ENCODE assay signal across 8 cellular contexts in genomic region chr17:20155258-20156195, GRCh38.
DNase-seq lines count a peak whose midpoint lies in the region; ATAC-seq, FAIRE-seq and TF ChIP-seq lines count a peak whose summit lies in the region.

No MANE protein-coding gene starts in this region.

- H3K9ac ChIP-seq in HepG2 (ENCODE audit: insufficient read depth, low read depth, low read length) = no peak overlapping the region

- H3K79me2 ChIP-seq in HepG2 (ENCODE audit: insufficient read depth, low read length) = no peaks in the 10 kb centered on the region

- POLR2A ChIA-PET in BJ (lab: Charles Lee) (no interaction called here), HepG2 (lab: Yijun Ruan, JAX) (interaction anchor here (0.9 kb wide), 1 partner anchor 178 kb away, joined by 4 read pairs; the partner anchor contains the start of gene AKAP10)

- TF ChIP-seq EP300 in HepG2 (IDR thresholded peaks at IDR 0.05; ENCODE audit: low read depth in 2 of 2, low read length in 2 of 2) (no peak), HepG2 (CRISPR knock-in tag; IDR thresholded peaks at IDR 0.05; ENCODE audit: borderline replicate concordance) (no peak)

- no TSS peak for BruUV-seq in HepG2 (replicated peaks; lab: Mats Ljungman, UMichigan)

- ATAC-seq in HG03439 (IDR thresholded peaks at IDR 0.05; ENCODE audit: unreplicated experiment) (peak; percentile 90), HepG2 (peak; percentile 94)

- H3K4me2 ChIP-seq in HepG2 (ENCODE audit: low read depth, low read length) = peak overlapping the region; percentile 88

- H3K36me3 ChIP-seq in BJ (ENCODE audit: control insufficient read depth, insufficient read depth, low read length) = no peaks in the 10 kb centered on the region
- H3K36me3 ChIP-seq in HepG2 (replicated peaks in 1 of 2; ENCODE audit: control insufficient read depth in 1 of 2, insufficient read depth in 2 of 2, low read length in 2 of 2) = no peaks in the 10 kb centered on the region

- peak; percentile 78 for DNase-seq in BJ (ENCODE audit: low read depth)
- peak; percentile 92 for DNase-seq in GM19239 (ENCODE audit: insufficient read length, low spot score)
- DNase-seq in NCI-H526 (lab: John Stamatoyannopoulos, UW) = peak; percentile 88 to 96
- peak; percentile 87 for DNase-seq in activated CD4-positive, alpha-beta T cell treated with anti-CD3 and anti-CD28 coated beads, Interleukin-2, amount 50 U/mL, for 4 hours
- DNase-seq in dermis microvascular lymphatic vessel endothelial cell (ENCODE audit: low read depth in 2 of 2) = peak; percentile 68 to 96
- DNase-seq in HepG2 (ENCODE audit: low spot score) = peak; percentile 80
- peak; percentile 87 for DNase-seq in stimulated activated CD4-positive, alpha-beta T cell treated with anti-CD3 and anti-CD28 coated beads, Interleukin-2, amount 100 ng/mL, for 4 hours (ENCODE audit: low read depth)

- in situ Hi-C loops in HepG2 (cut with HindIII; ENCODE audit: extremely low pct_ligation_motif_present, low pct_unique_long_range_greater_than_20kb) = no loop called here

- no peaks in the 10 kb centered on the region for H4K20me1 ChIP-seq in HepG2 (ENCODE audit: insufficient read depth, low read length)

- TF ChIP-seq CTCF in BJ (IDR thresholded peaks at IDR 0.05; ENCODE audit: insufficient read depth, low read depth, low read length) (no peak), HepG2 (CRISPR knock-in tag; IDR thresholded peaks at IDR 0.05) (no peak)

- no peak overlapping the region for H2AFZ ChIP-seq in HepG2 (ENCODE audit: low read length)

- 40% methylated on average over 21 of the region's 69 CpGs for WGBS in HepG2 (ENCODE audit: low lambda C conversion rate)

- H3K9me3 ChIP-seq in HepG2 (ENCODE audit: low read length) = no peaks in the 10 kb centered on the region

- peaks cover 7% of the 10 kb centered on the region; the same call in 1 of the 2 replicates for H3K4me1 ChIP-seq in HepG2 (ENCODE audit: insufficient read depth, low read length)

- intact Hi-C loops in HepG2 (cut with micrococcal nuclease; ENCODE audit: unreplicated experiment) = no loop called here

- H3K4me3 ChIP-seq in BJ (ENCODE audit: low read depth, low read length) = peak overlapping the region; percentile 68
- H3K4me3 ChIP-seq in HepG2 (replicated peaks in 1 of 3; ENCODE audit: insufficient read depth in 1 of 3, low read depth in 2 of 3, low read length in 3 of 3) = peak overlapping the region; percentile 68 to 76 (median 69); a peak in 5 of 6 replicates

- CTCF ChIA-PET in BJ (lab: Yijun Ruan, JAX) = interaction anchor here (0.7 to 1.7 kb wide), 2 partner anchors 9 to 163 kb away, joined by 3 to 4 read pairs; no protein-coding TSS in a partner anchor
- CTCF ChIA-PET in HepG2 (lab: Yijun Ruan, JAX; ENCODE audit: low intra/inter-chr PET ratio, low total read pairs) = no interaction called here

- no peak; a peak in 1 of 4 replicates for TF ChIP-seq POLR2A in HepG2 (IDR thresholded peaks at IDR 0.05; ENCODE audit: insufficient read depth in 1 of 2, low read depth in 2 of 2, low read length in 2 of 2)

- no peak for TF ChIP-seq RAD21 in HepG2 (CRISPR knock-in tag; IDR thresholded peaks at IDR 0.05)

- H3K27ac ChIP-seq in HepG2 (ENCODE audit: extremely low read length, insufficient read depth, low read length) = no peak overlapping the region

- peak; percentile 97 for FAIRE-seq in GM19239 (lab: Jason Lieb, UNC)
- no peak for FAIRE-seq in HepG2 (lab: Jason Lieb, UNC)

- H3K27me3 ChIP-seq in BJ (ENCODE audit: control insufficient read depth, insufficient read depth, low read length) = peaks cover 4% of the 10 kb centered on the region; the same call in 1 of the 2 replicates
- H3K27me3 ChIP-seq in HepG2 (ENCODE audit: control insufficient read depth in 1 of 2, insufficient read depth in 2 of 2, low read length in 2 of 2) = peaks cover 6 to 46% of the 10 kb centered on the region in 2 experiments; a peak in 4 of 5 replicates

TF ChIP-seq in HepG2, 621 proteins besides CTCF, POLR2A, EP300 and RAD21 (continues in another document):
- TF ChIP-seq TAF1 (CRISPR knock-in tag; IDR thresholded peaks at IDR 0.05) (peak; percentile 38; the same call in 1 of the 2 replicates), EHMT2 (IDR thresholded peaks at IDR 0.05; ENCODE audit: borderline replicate concordance, low read depth, low read length) (no peak), ZNF441 (CRISPR knock-in tag; IDR thresholded peaks at IDR 0.05; ENCODE audit: borderline replicate concordance) (no peak), HCFC1 (IDR thresholded peaks at IDR 0.05; ENCODE audit: low read depth, low read length) (no peak), STAT5B (CRISPR knock-in tag; IDR thresholded peaks at IDR 0.05) (no peak), ZNF207 (IDR thresholded peaks at IDR 0.05; ENCODE audit: borderline replicate concordance) (no peak), MXD1 (CRISPR knock-in tag; IDR thresholded peaks at IDR 0.05) (no peak), ZNF280B (CRISPR knock-in tag; IDR thresholded peaks at IDR 0.05; ENCODE audit: borderline replicate concordance) (no peak), NONO (IDR thresholded peaks at IDR 0.05) (no peak), NONO (CRISPR knock-in tag; conservative IDR thresholded peaks at IDR 0.05) (0 out of 2 replicates have a peak, but pooled peaks have one; percentile 8), TEAD2 (CRISPR knock-in tag; IDR thresholded peaks at IDR 0.05) (no peak), ELF4 (CRISPR knock-in tag; IDR thresholded peaks at IDR 0.05; ENCODE audit: borderline replicate concordance) (no peak)
- TF ChIP-seq, protein P1, sequence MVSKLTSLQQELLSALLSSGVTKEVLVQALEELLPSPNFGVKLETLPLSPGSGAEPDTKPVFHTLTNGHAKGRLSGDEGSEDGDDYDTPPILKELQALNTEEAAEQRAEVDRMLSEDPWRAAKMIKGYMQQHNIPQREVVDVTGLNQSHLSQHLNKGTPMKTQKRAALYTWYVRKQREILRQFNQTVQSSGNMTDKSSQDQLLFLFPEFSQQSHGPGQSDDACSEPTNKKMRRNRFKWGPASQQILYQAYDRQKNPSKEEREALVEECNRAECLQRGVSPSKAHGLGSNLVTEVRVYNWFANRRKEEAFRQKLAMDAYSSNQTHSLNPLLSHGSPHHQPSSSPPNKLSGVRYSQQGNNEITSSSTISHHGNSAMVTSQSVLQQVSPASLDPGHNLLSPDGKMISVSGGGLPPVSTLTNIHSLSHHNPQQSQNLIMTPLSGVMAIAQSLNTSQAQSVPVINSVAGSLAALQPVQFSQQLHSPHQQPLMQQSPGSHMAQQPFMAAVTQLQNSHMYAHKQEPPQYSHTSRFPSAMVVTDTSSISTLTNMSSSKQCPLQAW (CRISPR knock-in tag; IDR thresholded peaks at IDR 0.05) = no peak
- TF ChIP-seq, protein P2, sequence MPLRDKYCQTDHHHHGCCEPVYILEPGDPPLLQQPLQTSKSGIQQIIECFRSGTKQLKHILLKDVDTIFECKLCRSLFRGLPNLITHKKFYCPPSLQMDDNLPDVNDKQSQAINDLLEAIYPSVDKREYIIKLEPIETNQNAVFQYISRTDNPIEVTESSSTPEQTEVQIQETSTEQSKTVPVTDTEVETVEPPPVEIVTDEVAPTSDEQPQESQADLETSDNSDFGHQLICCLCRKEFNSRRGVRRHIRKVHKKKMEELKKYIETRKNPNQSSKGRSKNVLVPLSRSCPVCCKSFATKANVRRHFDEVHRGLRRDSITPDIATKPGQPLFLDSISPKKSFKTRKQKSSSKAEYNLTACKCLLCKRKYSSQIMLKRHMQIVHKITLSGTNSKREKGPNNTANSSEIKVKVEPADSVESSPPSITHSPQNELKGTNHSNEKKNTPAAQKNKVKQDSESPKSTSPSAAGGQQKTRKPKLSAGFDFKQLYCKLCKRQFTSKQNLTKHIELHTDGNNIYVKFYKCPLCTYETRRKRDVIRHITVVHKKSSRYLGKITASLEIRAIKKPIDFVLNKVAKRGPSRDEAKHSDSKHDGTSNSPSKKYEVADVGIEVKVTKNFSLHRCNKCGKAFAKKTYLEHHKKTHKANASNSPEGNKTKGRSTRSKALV (CRISPR knock-in tag; IDR thresholded peaks at IDR 0.05) = 0 out of 2 replicates have a peak, but pooled peaks have one; percentile 23
